Comparison of ENCODE assay signal across 1 cellular context in genomic region chr16:57185446-57185944, GRCh38.
TF ChIP-seq lines count a peak whose summit lies in the region.

No MANE protein-coding gene starts in this region.

TF ChIP-seq in A549, 52 proteins besides CTCF, POLR2A, EP300 and RAD21 (continued from another document):
- TF ChIP-seq PBX3 (IDR thresholded peaks at IDR 0.05) = 0 out of 2 replicates have a peak, but pooled peaks have one; percentile 6
TF ChIP-seq in A549: peak in this region for 8.
